In genomic region chr15:96042734-96043224, GRCh38 we compare ENCODE assay signal across 9 cellular contexts.
DNase-seq lines count a peak whose midpoint lies in the region; ATAC-seq and TF ChIP-seq lines count a peak whose summit lies in the region.
"Had no signal": no experiment of that assay in that cellular context is flagged by ENCODE, and none has a peak within 500 bp of the region (broad histone marks: within the 10 kb centered on the region; RNA-seq: fewer than 3 reads in every experiment).

No MANE protein-coding gene starts in this region.

- TF ChIP-seq CTCF in fibroblast of the aortic adventitia (IDR thresholded peaks at IDR 0.05; ENCODE audit: insufficient read depth, low read length), result no peak

- POLR2A ChIA-PET in activated CD4-positive, alpha-beta memory T cell treated with anti-CD3 and anti-CD28 coated beads, Interleukin-2, amount 10 ng/mL, durations not matched to agents 7 days and 5 days (lab: Charles Lee), result no interaction called here

- CTCF ChIA-PET in activated CD4-positive, alpha-beta memory T cell treated with anti-CD3 and anti-CD28 coated beads, Interleukin-2, amount 10 ng/mL, durations not matched to agents 7 days and 5 days (lab: Charles Lee), result no interaction called here

- H3K36me3 Mint-ChIP-seq in activated CD4-positive, alpha-beta memory T cell treated with anti-CD3 and anti-CD28 coated beads, Interleukin-2, amount 10 ng/mL, durations not matched to agents 7 days and 5 days (ENCODE audit: low read depth), result no peaks in the 10 kb centered on the region

- no peak overlapping the region for H3K27ac Mint-ChIP-seq in activated CD4-positive, alpha-beta memory T cell treated with anti-CD3 and anti-CD28 coated beads, Interleukin-2, amount 10 ng/mL, durations not matched to agents 7 days and 5 days
- H3K27ac Mint-ChIP-seq: activated naive CD4-positive, alpha-beta T cell treated with anti-CD3 and anti-CD28 coated beads, Interleukin-2, amount 50 U/mL, for 72 hours had no signal

- H3K27me3 Mint-ChIP-seq in activated CD4-positive, alpha-beta memory T cell treated with anti-CD3 and anti-CD28 coated beads, Interleukin-2, amount 10 ng/mL, durations not matched to agents 7 days and 5 days, result peaks cover 16% of the 10 kb centered on the region

- no peaks in the 10 kb centered on the region for H3K4me1 Mint-ChIP-seq in activated CD4-positive, alpha-beta memory T cell treated with anti-CD3 and anti-CD28 coated beads, Interleukin-2, amount 10 ng/mL, durations not matched to agents 7 days and 5 days

- ATAC-seq in GM18861 (IDR thresholded peaks at IDR 0.05; ENCODE audit: unreplicated experiment) (peak; percentile 77), GM21825 (IDR thresholded peaks at IDR 0.05; ENCODE audit: unreplicated experiment) (peak; percentile 67), HG03520 (IDR thresholded peaks at IDR 0.05; ENCODE audit: unreplicated experiment) (peak; percentile 81)
- ATAC-seq: activated naive CD4-positive, alpha-beta T cell treated with anti-CD3 and anti-CD28 coated beads, Interleukin-2, amount 50 U/mL, for 72 hours had no signal

- H3K4me3 ChIP-seq in fibroblast of the aortic adventitia (ENCODE audit: low read depth, low read length) (no peak overlapping the region), H7 (ENCODE audit: insufficient read depth, low read depth, low read length) (no peak overlapping the region)

- no peaks in the 10 kb centered on the region; the same call in none of the 2 replicates for H3K27me3 ChIP-seq in H7 (ENCODE audit: control insufficient read depth, insufficient read depth, low read length)

- H3K36me3 ChIP-seq in H7 (replicated peaks; ENCODE audit: control insufficient read depth, insufficient read depth, low read length), result no peaks in the 10 kb centered on the region

- H3K4me3 Mint-ChIP-seq in activated CD4-positive, alpha-beta memory T cell treated with anti-CD3 and anti-CD28 coated beads, Interleukin-2, amount 10 ng/mL, durations not matched to agents 7 days and 5 days, result no peak overlapping the region

- DNase-seq in fibroblast of the aortic adventitia (ENCODE audit: low read depth), result peak; percentile 68
- DNase-seq in hypothalamus (lab: John Stamatoyannopoulos, UW), result no peak
- DNase-seq in activated CD4-positive, alpha-beta memory T cell treated with anti-CD3 and anti-CD28 coated beads, Interleukin-2, amount 10 ng/mL, durations not matched to agents 7 days and 5 days, result no peak
- DNase-seq in DMS 273 (lab: John Stamatoyannopoulos, UW; ENCODE audit: unreplicated experiment), result no peak
- DNase-seq in H7, result no peak

- H3K9me3 Mint-ChIP-seq in activated CD4-positive, alpha-beta memory T cell treated with anti-CD3 and anti-CD28 coated beads, Interleukin-2, amount 10 ng/mL, durations not matched to agents 7 days and 5 days, result no peaks in the 10 kb centered on the region
